10 cellular contexts compared by ENCODE assay signal in genomic region chr9:137877510-137878122, GRCh38. TPM values are rescaled to one million over a fixed set of nuclear protein-coding genes. Genes with fewer than 3 reads are reported as not detected.
A peak's percentile ranks its signal among the peaks of the same experiment; 100 is the strongest.
DNase-seq lines count a peak whose midpoint lies in the region; ATAC-seq, FAIRE-seq and TF ChIP-seq lines count a peak whose summit lies in the region.
"Not testable (repeated sequence)": the region's sequence is repeated elsewhere in the genome, so short reads cannot be mapped to it uniquely, and the experiment has no call there.
"Had no signal": no experiment of that assay in that cellular context is flagged by ENCODE, and none has a peak within 500 bp of the region (broad histone marks: within the 10 kb centered on the region; RNA-seq: fewer than 3 reads in every experiment).

Gene CACNA1B (plus strand): TSS chr9:137877782. CDS start chr9:137877934, 152 bp downstream.

- H4K91ac ChIP-seq in neuronal stem cell (ENCODE audit: low read depth, low read length, poor library complexity): not testable (repeated sequence)

- H4K8ac ChIP-seq in neuronal stem cell (ENCODE audit: low read depth, low read length): peak within 1 kb of the TSS; percentile 17

- H3K9me1 ChIP-seq in K562 (ENCODE audit: control insufficient read depth, insufficient read depth, low read length): not testable (repeated sequence)

- POLR2A ChIA-PET in K562 (lab: Yijun Ruan, JAX): not testable (repeated sequence)

- H3K4me2 ChIP-seq in K562 (ENCODE audit: insufficient read depth, low read length) (peak within 1 kb of the TSS; percentile 33; the same call in 1 of the 2 replicates), neuronal stem cell (ENCODE audit: insufficient read depth, low read length, poor library complexity, severe bottlenecking) (peak within 1 kb of the TSS; percentile 83)

- H3K27me3 ChIP-seq in K562 (ENCODE audit: control insufficient read depth in 2 of 2, insufficient read depth in 2 of 2, low read length in 2 of 2): peaks cover 4 to 52% of the 10 kb centered on the region in 2 experiments; a peak in 2 of 5 replicates
- H3K27me3 ChIP-seq in esophagus muscularis mucosa: peaks cover 6 to 86% (median 21%) of the 10 kb centered on the region in 4 donors
- peaks cover 41% of the 10 kb centered on the region for H3K27me3 ChIP-seq in iPS-20b (ENCODE audit: insufficient read depth, low read length)
- peaks cover 0 to 30% (median 21%) of the 10 kb centered on the region in 3 experiments for H3K27me3 ChIP-seq in neuronal stem cell (ENCODE audit: control insufficient read depth in 3 of 3, insufficient read depth in 3 of 3, low read depth in 1 of 3, low read length in 3 of 3)
- H3K27me3 ChIP-seq in testis: not testable (repeated sequence)

- not testable (repeated sequence) for H3K4me3 ChIP-seq in K562
- H3K4me3 ChIP-seq in esophagus muscularis mucosa (peak within 1 kb of the TSS; percentile 43 to 53 (median 44)), iPS-20b (ENCODE audit: low read length) (peak within 1 kb of the TSS; percentile 58; the same call in 1 of the 2 replicates), neuronal stem cell (ENCODE audit: low read length in 2 of 2) (peak within 1 kb of the TSS; percentile 47 to 82), testis (peak within 1 kb of the TSS; percentile 43 to 58)

- not testable (repeated sequence) for TF ChIP-seq EP300 in K562 (IDR thresholded peaks at IDR 0.05; ENCODE audit: low read length); esophagus muscularis mucosa (IDR thresholded peaks at IDR 0.05)

- ATAC-seq in K562: peak; percentile 39; the same call in 1 of the 3 replicates

- not testable (repeated sequence) for BruUV-seq in K562 (replicated peaks; lab: Mats Ljungman, UMichigan)

- not testable (repeated sequence) for H2AFZ ChIP-seq in K562 (ENCODE audit: low read depth, low read length)
- H2AFZ ChIP-seq in neuronal stem cell (ENCODE audit: low read length): peak within 1 kb of the TSS; percentile 85

- intact Hi-C loops in K562 (cut with micrococcal nuclease); esophagus muscularis mucosa (cut with DNase I); testis (cut with DNase I; ENCODE audit: low total_unique reads): not testable (repeated sequence)

- not testable (repeated sequence) for H3K9ac ChIP-seq in K562 (ENCODE audit: insufficient read depth in 1 of 2, low read depth in 2 of 2, low read length in 2 of 2); iPS-20b (ENCODE audit: low read depth, low read length)
- peak within 1 kb of the TSS; percentile 60 for H3K9ac ChIP-seq in neuronal stem cell (ENCODE audit: low read depth, low read length, poor library complexity)

- peak within 1 kb of the TSS; percentile 73 for H3K23ac ChIP-seq in neuronal stem cell (ENCODE audit: low read depth, low read length, poor library complexity)

- H3K79me1 ChIP-seq in neuronal stem cell (ENCODE audit: low read depth, low read length): not testable (repeated sequence)

- peak within 1 kb of the TSS; percentile 61 for H2BK120ac ChIP-seq in neuronal stem cell (ENCODE audit: low read depth, low read length)

- H3K14ac ChIP-seq in neuronal stem cell (ENCODE audit: low read length): peak within 1 kb of the TSS; percentile 89

- peak; percentile 73 for DNase-seq in DMS 273 (lab: John Stamatoyannopoulos, UW; ENCODE audit: unreplicated experiment)
- DNase-seq in NCI-H146 (lab: John Stamatoyannopoulos, UW): peak; percentile 68
- peak; percentile 18 for DNase-seq in SK-MEL-5 (ENCODE audit: low read depth, low spot score)
- peak in 3 of 4 experiments; percentile 71 to 78 (median 73) for DNase-seq in K562 (ENCODE audit: extremely low read depth in 1 of 4, low spot score in 3 of 4)
- not testable (repeated sequence) for DNase-seq in esophagus muscularis mucosa (ENCODE audit: extremely low spot score); neuronal stem cell (ENCODE audit: low spot score); testis

- not testable (repeated sequence) for H3K36me3 ChIP-seq in K562 (ENCODE audit: control insufficient read depth, insufficient read depth, low read length); esophagus muscularis mucosa; iPS-20b (ENCODE audit: insufficient read depth, low read depth, low read length); neuronal stem cell (replicated peaks in 1 of 2; ENCODE audit: control insufficient read depth in 2 of 2, insufficient read depth in 2 of 2, low read length in 2 of 2); testis (ENCODE audit: low read depth, missing control alignments)

- H3K9me3 ChIP-seq in K562 (replicated peaks; ENCODE audit: control insufficient read depth, insufficient read depth, low read depth, low read length); esophagus muscularis mucosa; iPS-20b (ENCODE audit: insufficient read depth, low read depth, low read length); testis: not testable (repeated sequence)
- peaks cover 8 to 20% of the 10 kb centered on the region in 2 donors for H3K9me3 ChIP-seq in neuronal stem cell (replicated peaks in 1 of 2; ENCODE audit: control insufficient read depth in 2 of 2, insufficient read depth in 1 of 2, low read depth in 1 of 2, low read length in 2 of 2)

- in situ Hi-C loops in SK-MEL-5 (cut with HindIII; ENCODE audit: low pct_unique_long_range_greater_than_20kb, low sequenced_read_pairs); K562 (cut with MboI): not testable (repeated sequence)

- WGBS in K562 (ENCODE audit: insufficient coverage, low coverage, missing lambda C conversion rate): no CpG with 5 or more reads among the region's 95 CpGs
- WGBS in esophagus muscularis mucosa: 4% methylated on average over 19 of the region's 95 CpGs
- no CpG with 5 or more reads among the region's 95 CpGs for WGBS in neuronal stem cell (ENCODE audit: extremely low coverage in 2 of 2, insufficient read length in 2 of 2, insufficient replicate concordance in 1 of 2), 2 donors
- 4% methylated on average over 10 of the region's 95 CpGs; no CpG with 5 or more reads in 1 of the 2 donors for WGBS in testis, 2 donors

- H2BK12ac ChIP-seq in neuronal stem cell (ENCODE audit: low read length): not testable (repeated sequence)

- H2BK15ac ChIP-seq in neuronal stem cell (ENCODE audit: low read length): not testable (repeated sequence)

- H3K27ac ChIP-seq in K562 (ENCODE audit: extremely low read depth, low read depth, low read length); esophagus muscularis mucosa (replicated peaks in 1 of 4); iPS-20b (ENCODE audit: low read length); neuronal stem cell (replicated peaks; ENCODE audit: low read length); testis: not testable (repeated sequence)

- not testable (repeated sequence) for TF ChIP-seq RAD21 in K562 (CRISPR knock-in tag; conservative IDR thresholded peaks at IDR 0.05 in 1 of 2, IDR thresholded peaks at IDR 0.05 in 1 of 2)

- not testable (repeated sequence) for H3K4ac ChIP-seq in neuronal stem cell (ENCODE audit: low read length)

- not testable (repeated sequence) for H4K20me1 ChIP-seq in K562 (replicated peaks; ENCODE audit: control insufficient read depth, insufficient read depth, low read length)

- H2AK5ac ChIP-seq in neuronal stem cell (ENCODE audit: low read depth, low read length): not testable (repeated sequence)

- H3K4me1 ChIP-seq in K562 (replicated peaks in 1 of 2; ENCODE audit: control insufficient read depth in 2 of 2, insufficient read depth in 2 of 2, low read length in 2 of 2) (peaks cover 0 to 17% of the 10 kb centered on the region in 2 experiments; a peak in 3 of 5 replicates), esophagus muscularis mucosa (peaks cover 0 to 14% (median 9%) of the 10 kb centered on the region in 4 donors)
- H3K4me1 ChIP-seq in iPS-20b (ENCODE audit: insufficient read depth, low read length); neuronal stem cell (ENCODE audit: control insufficient read depth in 2 of 2, insufficient read depth in 1 of 2, low read depth in 1 of 2, low read length in 2 of 2); testis: not testable (repeated sequence)

- not testable (repeated sequence) for TF ChIP-seq POLR2A in K562 (conservative IDR thresholded peaks at IDR 0.05); esophagus muscularis mucosa (IDR thresholded peaks at IDR 0.05; ENCODE audit: low read depth); testis (IDR thresholded peaks at IDR 0.05)

- not testable (repeated sequence) for H3K18ac ChIP-seq in neuronal stem cell (ENCODE audit: low read length)

- not testable (repeated sequence) for TF ChIP-seq CTCF in K562 (IDR thresholded peaks at IDR 0.05 in 2 of 3, conservative IDR thresholded peaks at IDR 0.05 in 1 of 3; ENCODE audit: insufficient read depth in 2 of 3, low read depth in 1 of 3, low read length in 3 of 3); esophagus muscularis mucosa (IDR thresholded peaks at IDR 0.05); testis (IDR thresholded peaks at IDR 0.05)

- H3K79me2 ChIP-seq in K562 (ENCODE audit: control insufficient read depth, insufficient read depth, low read length): not testable (repeated sequence)

- CTCF ChIA-PET in K562 (lab: Yijun Ruan, JAX; ENCODE audit: low intra/inter-chr PET ratio): not testable (repeated sequence)

- FAIRE-seq in K562 (lab: Jason Lieb, UNC): not testable (repeated sequence)

- not testable (repeated sequence) for H2BK5ac ChIP-seq in neuronal stem cell (ENCODE audit: low read length)

RNA-seq across cellular contexts. Expression of gene CACNA1B, which starts in this region (rescaled TPM):
- total RNA-seq in SK-MEL-5 (2014; rRNA removed; shearing (Covaris generic)): 0.11 TPM in 2 replicates
- polyA plus RNA-seq in SK-MEL-5 (2015; cell fraction: cytosol; rRNA removed): 0.37 and 4.1 TPM in 2 replicates
- polyA plus RNA-seq in SK-MEL-5 (2015; cell fraction: nucleus; rRNA removed): 0.37 and 0.85 TPM in 2 replicates
- total RNA-seq in K562 (2011; cell fraction: chromatin; rRNA removed; ENCODE audit: low replicate concordance): 0.19 and 0.35 TPM in 2 replicates
- total RNA-seq in K562 (2011; cell fraction: nucleolus; rRNA removed): 0.13 and 0.17 TPM in 2 replicates
- 0.22 TPM in 1 of 2 replicates, not detected in the other for total RNA-seq in K562 (2011; cell fraction: nucleoplasm; rRNA removed)
- total RNA-seq in K562 (2014; rRNA removed): 0.04 TPM in 1 of 2 replicates, not detected in the other
- total RNA-seq in K562 (2014; rRNA removed; fragmentation: Illumina TruSeq; extraction: Trizol): not detected in 2 replicates
- not detected in 2 replicates for total RNA-seq in K562 (2015; rRNA removed; fragmentation: Illumina TruSeq; extraction: Trizol)
- total RNA-seq in K562 (2021): 0.02 and 0.04 TPM in 2 replicates
- 0.04 TPM in 1 of 2 replicates, not detected in the other for polyA plus RNA-seq in K562 (2011; rRNA removed)
- polyA plus RNA-seq in K562 (2011; cell fraction: cytosol; rRNA removed): 0.01 TPM in 2 replicates
- 0.04 and 0.14 TPM in 2 replicates for polyA plus RNA-seq in K562 (2011; cell fraction: nucleus; rRNA removed)
- 0.01 and 0.10 TPM in 2 replicates for polyA plus RNA-seq in K562 (2012)
- polyA plus RNA-seq in K562 (2014; fragmentation: Illumina TruSeq; extraction: Trizol): 0.03 TPM in 1 of 2 replicates, not detected in the other
- not detected for polyA plus RNA-seq in K562 (2014; fragmentation: Nextera tagmentation; extraction: Ambion mirVana)
- 0.01 TPM in 1 of 2 replicates, not detected in the other for polyA plus RNA-seq in K562 (2014; rRNA removed)
- 0.03 TPM in 1 of 2 replicates, not detected in the other for polyA minus RNA-seq in K562 (2011; rRNA and poly(A)+ RNA removed)
- not detected in 2 replicates for polyA minus RNA-seq in K562 (2011; cell fraction: cytosol; rRNA and poly(A)+ RNA removed)
- polyA minus RNA-seq in K562 (2011; cell fraction: nucleus; rRNA and poly(A)+ RNA removed): under 0.01 and 0.11 TPM in 2 replicates
- total RNA-seq in esophagus muscularis mucosa: under 1 TPM; 0.13 to 0.42 (median 0.31) TPM
- polyA plus RNA-seq in neuronal stem cell (2013, experiment 1 of 2): 0.46 TPM
- 0.47 TPM for polyA plus RNA-seq in neuronal stem cell (2013, experiment 2 of 2)
- 10 to 100 TPM; 11.0 to 15.7 TPM for total RNA-seq in testis
- 7.6 TPM for polyA plus RNA-seq in testis (ENCODE audit: insufficient read depth, low read depth, low replicate concordance)
- total RNA-seq: activated CD4-positive, alpha-beta T cell treated with anti-CD3 and anti-CD28 coated beads, Interleukin-2, amount 10 ng/mL, durations not matched to agents 7 days and 5 days; NCI-H460 had no signal

Comparison
In these comparisons a context has a peak if more than half of its experiments do, and no peak if none do; other contexts are left out.
1. RNA of gene CACNA1B (total RNA-seq): 11.0 to 15.7 TPM in testis; 0.13 to 0.42 TPM in esophagus muscularis mucosa, 0.11 TPM in SK-MEL-5 and 0.02 to 0.35 TPM in K562; every median in the first group is over 4 times any median in the second.
2. Peak in DNase-seq, ATAC-seq and H3K4me2 ChIP-seq in K562; RNA of the gene not detected or under 1 TPM.